ENCODE assay signal across 19 cellular contexts in genomic region chr13:76168661-76169060, GRCh38.
"Had no signal": no experiment of that assay in that cellular context is flagged by ENCODE, and none has a peak within 500 bp of the region (broad histone marks: within the 10 kb centered on the region; RNA-seq: fewer than 3 reads in every experiment).

No MANE protein-coding gene starts in this region.

- H3K9me3 ChIP-seq: esophagus muscularis mucosa, gastroesophageal sphincter, lower lobe of right lung, mucosa of descending colon had no signal

- DNase-seq: dermis blood vessel endothelial cell; dorsolateral prefrontal cortex; effector CD4-positive, alpha-beta T cell; effector memory CD4-positive, alpha-beta T cell; foreskin keratinocyte; heart left ventricle; hypothalamus; immature natural killer cell; left cardiac atrium; left lung; left ventricle myocardium superior; lower lobe of right lung; mucosa of descending colon; naive B cell; naive thymus-derived CD8-positive, alpha-beta T cell had no signal

- H3K79me2 ChIP-seq: hepatocyte had no signal

- H3K4me1 ChIP-seq: esophagus muscularis mucosa, foreskin keratinocyte, gastroesophageal sphincter, heart left ventricle, left lung, lower lobe of right lung had no signal

- H3K4me2 ChIP-seq: hepatocyte had no signal

- H3K36me3 ChIP-seq: esophagus muscularis mucosa, gastroesophageal sphincter, heart left ventricle, left lung, lower lobe of right lung had no signal

- H3K27me3 ChIP-seq: esophagus muscularis mucosa, foreskin keratinocyte, gastroesophageal sphincter, heart left ventricle, hepatocyte, left lung had no signal

- H2AFZ ChIP-seq: hepatocyte had no signal

- H3K4me3 ChIP-seq: coronary artery, dorsolateral prefrontal cortex, esophagus muscularis mucosa, gastroesophageal sphincter, heart left ventricle, hepatocyte, left lung, lower lobe of right lung, mucosa of descending colon had no signal

- H3K27ac ChIP-seq: coronary artery, dorsolateral prefrontal cortex, esophagus muscularis mucosa, foreskin keratinocyte, gastroesophageal sphincter, heart left ventricle, hepatocyte, left lung, lower lobe of right lung had no signal

- ATAC-seq: foreskin keratinocyte; gastroesophageal sphincter; heart left ventricle; left cardiac atrium; left lung; left ventricle myocardium superior; lower lobe of right lung; mucosa of descending colon; naive thymus-derived CD8-positive, alpha-beta T cell had no signal
